ENCODE assay signal across 8 cellular contexts in the genomic region with DNA sequence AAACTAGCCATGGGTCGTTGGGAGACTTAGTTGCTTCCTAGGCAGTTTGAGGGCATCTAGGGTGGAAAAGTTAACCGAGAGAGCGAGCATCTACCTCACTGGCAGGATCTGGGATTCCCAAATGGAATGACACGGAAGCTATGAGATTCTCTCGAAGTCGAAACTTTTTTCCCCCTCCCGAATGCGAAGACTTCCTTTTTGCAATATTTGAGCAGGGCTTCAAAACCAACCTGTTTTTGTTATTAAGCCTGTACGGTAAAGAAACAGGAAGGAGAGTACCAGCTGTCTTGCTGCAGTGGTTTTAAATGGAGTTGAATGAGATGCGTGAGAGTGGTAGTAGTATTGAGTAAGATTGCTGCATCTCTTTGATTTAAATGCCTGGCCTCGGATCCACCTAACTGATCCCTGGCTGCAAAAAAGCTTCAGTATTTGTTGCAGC. TPM values are rescaled to one million over a fixed set of nuclear protein-coding genes. Genes with fewer than 3 reads are reported as not detected.
DNase-seq lines count a peak whose midpoint lies in the region; ATAC-seq and TF ChIP-seq lines count a peak whose summit lies in the region.

No MANE protein-coding gene starts in this region.

- H3K27me3 Mint-ChIP-seq in stimulated activated naive CD8-positive, alpha-beta T cell treated with anti-CD3 and anti-CD28 coated beads, Interleukin-15, amount 100 ng/mL, for 72 hours, result no peaks in the 10 kb centered on the region

- no peak for TF ChIP-seq CTCF in GM13976 (IDR thresholded peaks at IDR 0.05; ENCODE audit: borderline replicate concordance, control extremely low read depth, extremely low read depth, insufficient read depth, missing control alignments)
- no peak for TF ChIP-seq CTCF in brain microvascular endothelial cell (IDR thresholded peaks at IDR 0.05; ENCODE audit: low read depth, low read length, missing control alignments)
- TF ChIP-seq CTCF in kidney epithelial cell (IDR thresholded peaks at IDR 0.05; ENCODE audit: insufficient read depth, low read length, poor library complexity, severe bottlenecking), result no peak

- H3K4me1 ChIP-seq in NT2/D1 (ENCODE audit: insufficient read depth, insufficient read length), result no peaks in the 10 kb centered on the region

- H3K27ac Mint-ChIP-seq in stimulated activated naive CD8-positive, alpha-beta T cell treated with anti-CD3 and anti-CD28 coated beads, Interleukin-15, amount 100 ng/mL, for 72 hours, result peak overlapping the region; percentile 98 to 99

- H3K9me3 ChIP-seq in NT2/D1 (ENCODE audit: insufficient read depth, low read length), result no peaks in the 10 kb centered on the region

- peak overlapping the region; percentile 5 for H3K27ac ChIP-seq in brain microvascular endothelial cell

- H3K27me3 ChIP-seq in NT2/D1 (ENCODE audit: insufficient read depth, insufficient read length) (no peaks in the 10 kb centered on the region), brain microvascular endothelial cell (replicated peaks) (no peaks in the 10 kb centered on the region), kidney epithelial cell (ENCODE audit: control insufficient read depth, insufficient read depth, low read length) (no peaks in the 10 kb centered on the region)

- peak overlapping the region; percentile 85 to 97 for H3K4me3 Mint-ChIP-seq in stimulated activated naive CD8-positive, alpha-beta T cell treated with anti-CD3 and anti-CD28 coated beads, Interleukin-15, amount 100 ng/mL, for 72 hours

- peak; percentile 37 for ATAC-seq in stimulated activated naive CD8-positive, alpha-beta T cell treated with anti-CD3 and anti-CD28 coated beads, Interleukin-15, amount 100 ng/mL, for 72 hours

- in situ Hi-C loops in GM13976 (cut with MboI; ENCODE audit: low sequenced_read_pairs, unreplicated experiment) (no loop called here), brain microvascular endothelial cell (cut with HindIII; ENCODE audit: low pct_ligation_motif_present, low sequenced_read_pairs) (no loop called here)

- H3K9ac ChIP-seq in NT2/D1 (ENCODE audit: insufficient read length, low read depth), result peak overlapping the region; percentile 96

- DNase-seq in AG08395 (ENCODE audit: low spot score), result peak; percentile 31
- peak; percentile 35 for DNase-seq in GM13976 (ENCODE audit: low spot score)
- no peak for DNase-seq in NT2/D1 (ENCODE audit: low read depth, low spot score)
- DNase-seq in brain microvascular endothelial cell, result peak; percentile 11
- no peak for DNase-seq in kidney epithelial cell (ENCODE audit: low read depth)
- DNase-seq in stimulated activated naive CD8-positive, alpha-beta T cell treated with anti-CD3 and anti-CD28 coated beads, Interleukin-15, amount 100 ng/mL, for 72 hours, result peak; percentile 23 to 27
- no peak for DNase-seq in activated gamma-delta T cell (lab: John Stamatoyannopoulos, UW)
- DNase-seq in dedifferentiated amniotic fluid mesenchymal stem cell (ENCODE audit: extremely low spot score), result no peak

- peak overlapping the region; percentile 72 for H3K4me3 ChIP-seq in NT2/D1 (ENCODE audit: insufficient read length, low read depth)
- peak overlapping the region; percentile 83 for H3K4me3 ChIP-seq in brain microvascular endothelial cell (ENCODE audit: low read depth, low read length)
- peak overlapping the region; percentile 98 for H3K4me3 ChIP-seq in kidney epithelial cell (ENCODE audit: low read depth, low read length)

- H3K9me3 Mint-ChIP-seq in stimulated activated naive CD8-positive, alpha-beta T cell treated with anti-CD3 and anti-CD28 coated beads, Interleukin-15, amount 100 ng/mL, for 72 hours, result no peaks in the 10 kb centered on the region

- no peaks in the 10 kb centered on the region for H3K36me3 ChIP-seq in NT2/D1 (ENCODE audit: insufficient read depth, insufficient read length, low read length)
- no peaks in the 10 kb centered on the region for H3K36me3 ChIP-seq in brain microvascular endothelial cell (replicated peaks)
- H3K36me3 ChIP-seq in kidney epithelial cell (ENCODE audit: control insufficient read depth, insufficient read depth, low read length), result no peaks in the 10 kb centered on the region

- H3K4me1 Mint-ChIP-seq in stimulated activated naive CD8-positive, alpha-beta T cell treated with anti-CD3 and anti-CD28 coated beads, Interleukin-15, amount 100 ng/mL, for 72 hours, result peaks cover 64% of the 10 kb centered on the region

RNA-seq across cellular contexts. Expression of a gene that starts 1.1 kb away (rescaled TPM):
- 23.3 and 27.3 TPM in 2 replicates for total RNA-seq in kidney epithelial cell

Comparison
In these comparisons a context has a peak if more than half of its experiments do, and no peak if none do; other contexts are left out.
1. DNase-seq: peak in AG08395 (single experiment), GM13976 (single experiment), brain microvascular endothelial cell (single experiment) and stimulated activated naive CD8-positive, alpha-beta T cell treated with anti-CD3 and anti-CD28 coated beads, Interleukin-15, amount 100 ng/mL, for 72 hours (2 of 2); none in NT2/D1 (single experiment), kidney epithelial cell (single experiment), activated gamma-delta T cell (single experiment) and dedifferentiated amniotic fluid mesenchymal stem cell (single experiment).
2. Peak in every context shown above with its lines, with median percentiles within 50 percentile points of each other: H3K4me3 ChIP-seq.